Comparison of ENCODE assay signal across 13 cellular contexts in genomic region chr14:70888681-70889175, GRCh38. TPM values are rescaled to one million over a fixed set of nuclear protein-coding genes. Genes with fewer than 3 reads are reported as not detected.
DNase-seq lines count a peak whose midpoint lies in the region; ATAC-seq and TF ChIP-seq lines count a peak whose summit lies in the region.
"Had no signal": no experiment of that assay in that cellular context is flagged by ENCODE, and none has a peak within 500 bp of the region (broad histone marks: within the 10 kb centered on the region; RNA-seq: fewer than 3 reads in every experiment).

No MANE protein-coding gene starts in this region.

- peak overlapping the region; percentile 22; the same call in 1 of the 2 replicates for H3K18ac ChIP-seq in IMR-90 (ENCODE audit: low read depth, low read length)

- H3K4ac ChIP-seq in IMR-90 (ENCODE audit: low read depth, low read length) = no peak overlapping the region; the same call in 1 of the 2 replicates

- H3K9me3 ChIP-seq in CD4-positive, alpha-beta memory T cell (ENCODE audit: control insufficient read depth in 1 of 2, low read length in 2 of 2) = no peaks in the 10 kb centered on the region
- no peaks in the 10 kb centered on the region for H3K9me3 ChIP-seq in IMR-90 (ENCODE audit: control insufficient read depth, insufficient read depth, low read length)
- no peaks in the 10 kb centered on the region for H3K9me3 ChIP-seq in naive thymus-derived CD4-positive, alpha-beta T cell (ENCODE audit: control insufficient read depth in 2 of 3, low read length in 3 of 3)
- H3K9me3 ChIP-seq in suprapubic skin = no peaks in the 10 kb centered on the region
- H3K9me3 ChIP-seq: vagina had no signal

- no peak overlapping the region for H4K5ac ChIP-seq in IMR-90 (ENCODE audit: low read depth, low read length)

- H4K20me1 ChIP-seq in IMR-90 (ENCODE audit: insufficient read depth, low read length) = no peaks in the 10 kb centered on the region

- H3K4me1 Mint-ChIP-seq in CD4-positive, alpha-beta memory T cell = peaks cover 65 to 99% (median 85%) of the 10 kb centered on the region in 4 donors
- peaks cover 61 to 97% (median 76%) of the 10 kb centered on the region in 7 donors for H3K4me1 Mint-ChIP-seq in naive thymus-derived CD4-positive, alpha-beta T cell

- H3K79me1 ChIP-seq in IMR-90 (ENCODE audit: low read depth in 1 of 2, low read length in 2 of 2) = no peaks in the 10 kb centered on the region

- H3K27me3 Mint-ChIP-seq in CD4-positive, alpha-beta memory T cell = no peaks in the 10 kb centered on the region
- H3K27me3 Mint-ChIP-seq in naive thymus-derived CD4-positive, alpha-beta T cell = no peaks in the 10 kb centered on the region

- no peak overlapping the region for H3K4me3 ChIP-seq in CD4-positive, alpha-beta memory T cell (ENCODE audit: low read length in 2 of 2)
- no peak overlapping the region for H3K4me3 ChIP-seq in IMR-90 (ENCODE audit: insufficient read depth, low read depth, low read length)
- no peak overlapping the region for H3K4me3 ChIP-seq in astrocyte of the spinal cord (ENCODE audit: low read depth, low read length)
- no peak overlapping the region for H3K4me3 ChIP-seq in naive thymus-derived CD4-positive, alpha-beta T cell (ENCODE audit: low read length)
- H3K4me3 ChIP-seq in suprapubic skin = no peak overlapping the region
- H3K4me3 ChIP-seq: vagina had no signal

- peak overlapping the region; percentile 37 for H2BK5ac ChIP-seq in IMR-90 (ENCODE audit: low read depth, low read length, poor library complexity, severe bottlenecking)

- no peak overlapping the region for H4K8ac ChIP-seq in IMR-90 (ENCODE audit: low read depth in 2 of 2, low read length in 2 of 2)

- H3K14ac ChIP-seq in IMR-90 (replicated peaks; ENCODE audit: low read depth, low read length) = peak overlapping the region; percentile 37; the same call in 1 of the 2 replicates

- no peaks in the 10 kb centered on the region for H3K9me3 Mint-ChIP-seq in CD4-positive, alpha-beta memory T cell
- peaks cover 0 to under 1% (median 0%) of the 10 kb centered on the region in 11 donors for H3K9me3 Mint-ChIP-seq in naive thymus-derived CD4-positive, alpha-beta T cell

- peaks cover 97% of the 10 kb centered on the region for H3K4me1 ChIP-seq in CD4-positive, alpha-beta memory T cell (ENCODE audit: insufficient read depth, low read length)
- H3K4me1 ChIP-seq in IMR-90 (ENCODE audit: control insufficient read depth, insufficient read depth, low read length) (peaks cover 13% of the 10 kb centered on the region), suprapubic skin (no peaks in the 10 kb centered on the region)
- peaks cover 54 to 66% of the 10 kb centered on the region in 2 donors for H3K4me1 ChIP-seq in naive thymus-derived CD4-positive, alpha-beta T cell (ENCODE audit: control insufficient read depth in 2 of 2, insufficient read depth in 2 of 2, low read length in 2 of 2)
- H3K4me1 ChIP-seq: vagina had no signal

- POLR2A ChIA-PET in CD4-positive, alpha-beta memory T cell (lab: Charles Lee; ENCODE audit: partially characterized antibody) = interaction anchor here (1.0 to 16.3 kb wide), 7 partner anchors 16 to 115 kb away, joined by 3 to 164 read pairs (median 5); partner anchors contain the start of genes MAP3K9 and PCNX1
- POLR2A ChIA-PET in IMR-90 (lab: Charles Lee; ENCODE audit: unreplicated experiment) = no interaction called here
- POLR2A ChIA-PET in naive thymus-derived CD4-positive, alpha-beta T cell (lab: Charles Lee) = interaction anchor here (1.1 to 5.5 kb wide), 3 partner anchors 17 to 64 kb away, joined by 3 to 44 read pairs (median 4); partner anchors contain the start of gene PCNX1

- dilution Hi-C loops in IMR-90 (cut with HindIII; ENCODE audit: low sequenced_read_pairs, unreplicated experiment) = no loop called here

- H3K56ac ChIP-seq in IMR-90 (ENCODE audit: extremely low read depth, insufficient read depth, low read length) = no peak overlapping the region

- no peak overlapping the region; the same call in 2 of the 3 replicates for H2BK15ac ChIP-seq in IMR-90 (ENCODE audit: low read depth, low read length)

- H3K4me3 Mint-ChIP-seq in CD4-positive, alpha-beta memory T cell = peak overlapping the region in 3 of 8 donors; percentile 7 to 43 (median 32)
- peak overlapping the region in 1 of 10 donors; percentile 56 for H3K4me3 Mint-ChIP-seq in naive thymus-derived CD4-positive, alpha-beta T cell

- CTCF ChIA-PET in CD4-positive, alpha-beta memory T cell (lab: Charles Lee; ENCODE audit: partially characterized antibody) = interaction anchor here (0.7 to 1.8 kb wide), 7 partner anchors 8 to 84 kb away, joined by 3 to 8 read pairs (median 5); partner anchors contain the start of gene PCNX1
- CTCF ChIA-PET in IMR-90 (lab: Yijun Ruan, JAX) = interaction anchor here (0.8 to 1.2 kb wide), 2 partner anchors 19 to 205 kb away, joined by 3 to 6 read pairs; partner anchors contain the start of gene PCNX1
- CTCF ChIA-PET in naive thymus-derived CD4-positive, alpha-beta T cell (lab: Charles Lee) = interaction anchor here (0.6 to 3.6 kb wide), 5 partner anchors 15 to 182 kb away, joined by 3 to 28 read pairs (median 4); partner anchors contain the start of gene PCNX1

- in situ Hi-C loops in IMR-90 (cut with MboI; ENCODE audit: low sequenced_read_pairs) (no loop called here), astrocyte of the spinal cord (cut with HindIII; ENCODE audit: low sequenced_read_pairs) (no loop called here)

- H2BK20ac ChIP-seq in IMR-90 (ENCODE audit: low read depth, low read length) = no peak overlapping the region

- H2BK120ac ChIP-seq in IMR-90 (ENCODE audit: low read depth, low read length) = peak overlapping the region; percentile 10; the same call in 1 of the 2 replicates

- ATAC-seq in IMR-90 (ENCODE audit: low read depth) (peak; percentile 45; the same call in 1 of the 2 replicates), GM19351 (IDR thresholded peaks at IDR 0.05; ENCODE audit: unreplicated experiment) (no peak)
- peak; percentile 61 for ATAC-seq in naive thymus-derived CD4-positive, alpha-beta T cell

- no peak overlapping the region for H3K4me2 ChIP-seq in IMR-90 (ENCODE audit: low read depth, low read length)

- peak in 3 of 5 donors; percentile 39 to 53 (median 45) for DNase-seq in CD4-positive, alpha-beta memory T cell
- DNase-seq in IMR-90 (peak; percentile 70), astrocyte of the spinal cord (ENCODE audit: low read depth, low spot score) (peak; percentile 54), suprapubic skin (ENCODE audit: low spot score in 2 of 2) (no peak), NCI-H524 treated with DMSO at 0.1 percent for 48 hours (lab: John Stamatoyannopoulos, UW) (no peak), germinal center (ENCODE audit: low spot score) (no peak)
- peak in 4 of 9 donors; percentile 27 to 37 (median 35) for DNase-seq in naive thymus-derived CD4-positive, alpha-beta T cell
- DNase-seq: DMS53, NCI-H345, occipital lobe, SW 1271 had no signal

- H3K27me3 ChIP-seq in CD4-positive, alpha-beta memory T cell (ENCODE audit: insufficient read depth, low read length) = no peaks in the 10 kb centered on the region
- H3K27me3 ChIP-seq in IMR-90 (ENCODE audit: control insufficient read depth, insufficient read depth, low read length) = no peaks in the 10 kb centered on the region
- no peaks in the 10 kb centered on the region for H3K27me3 ChIP-seq in naive thymus-derived CD4-positive, alpha-beta T cell (ENCODE audit: control insufficient read depth in 2 of 2, insufficient read depth in 2 of 2, low read length in 2 of 2)
- no peaks in the 10 kb centered on the region for H3K27me3 ChIP-seq in suprapubic skin
- H3K27me3 ChIP-seq: vagina had no signal

- TF ChIP-seq CTCF in IMR-90 (conservative IDR thresholded peaks at IDR 0.05; ENCODE audit: low read depth, low read length) (no peak), astrocyte of the spinal cord (IDR thresholded peaks at IDR 0.05; ENCODE audit: low read depth, low read length) (no peak), suprapubic skin (IDR thresholded peaks at IDR 0.05) (no peak)

- H3K36me3 Mint-ChIP-seq in CD4-positive, alpha-beta memory T cell = no peaks in the 10 kb centered on the region
- peaks cover 0 to 4% (median 0%) of the 10 kb centered on the region in 5 donors for H3K36me3 Mint-ChIP-seq in naive thymus-derived CD4-positive, alpha-beta T cell

- H3K27ac Mint-ChIP-seq in CD4-positive, alpha-beta memory T cell = peak overlapping the region; percentile 19 to 91 (median 65)
- peak overlapping the region in 6 of 9 donors; percentile 14 to 64 (median 52) for H3K27ac Mint-ChIP-seq in naive thymus-derived CD4-positive, alpha-beta T cell

- intact Hi-C loops in CD4-positive, alpha-beta memory T cell (cut with micrococcal nuclease) = no loop called here
- intact Hi-C loops in IMR-90 (cut with micrococcal nuclease) = loop anchor here (5.0 kb wide), 1 partner anchor 176 kb away; no protein-coding TSS in a partner anchor
- intact Hi-C loops in naive thymus-derived CD4-positive, alpha-beta T cell (cut with micrococcal nuclease) = loop anchor here (5.0 kb wide), 1 partner anchor 66 kb away; no protein-coding TSS in a partner anchor

- H2AFZ ChIP-seq in IMR-90 (replicated peaks; ENCODE audit: low read length, poor library complexity) = no peak overlapping the region

- no peak overlapping the region for H3K23ac ChIP-seq in IMR-90 (ENCODE audit: low read depth, low read length)

- no peak overlapping the region for H4K91ac ChIP-seq in IMR-90 (ENCODE audit: insufficient read depth, low read depth, low read length)

- no peak overlapping the region for H3K9ac ChIP-seq in IMR-90 (ENCODE audit: low read depth, low read length)

- H2AK9ac ChIP-seq in IMR-90 (replicated peaks; ENCODE audit: low read depth, low read length, poor library complexity) = no peak overlapping the region

- no peaks in the 10 kb centered on the region for H3K9me1 ChIP-seq in IMR-90 (ENCODE audit: insufficient read depth, low read length)

- TF ChIP-seq RAD21 in IMR-90 (IDR thresholded peaks at IDR 0.05; ENCODE audit: low read length) = no peak

- no CpG with 5 or more reads among the region's 1 CpG for WGBS in IMR-90 (ENCODE audit: extremely low coverage in 2 of 2, insufficient read length in 1 of 2), 2 experiments
- WGBS in suprapubic skin = 31% methylated on average over 1 of the region's 1 CpG

- no TSS peak for BruUV-seq in IMR-90 (replicated peaks; lab: Mats Ljungman, UMichigan)

- H2AK5ac ChIP-seq in IMR-90 (ENCODE audit: low read depth, low read length) = peak overlapping the region; percentile 43; the same call in 1 of the 2 replicates

- no peak overlapping the region for H3K27ac ChIP-seq in CD4-positive, alpha-beta memory T cell (ENCODE audit: low read depth, low read length)
- H3K27ac ChIP-seq in IMR-90 (ENCODE audit: insufficient read depth, low read length) (no peak overlapping the region), suprapubic skin (no peak overlapping the region)
- H3K27ac ChIP-seq in naive thymus-derived CD4-positive, alpha-beta T cell (ENCODE audit: low read depth, low read length) = no peak overlapping the region
- H3K27ac ChIP-seq: vagina had no signal

- no peaks in the 10 kb centered on the region for H3K36me3 ChIP-seq in CD4-positive, alpha-beta memory T cell (ENCODE audit: insufficient read depth, low read length)
- H3K36me3 ChIP-seq in IMR-90 (ENCODE audit: control insufficient read depth, insufficient read depth, low read length) = no peaks in the 10 kb centered on the region
- H3K36me3 ChIP-seq in naive thymus-derived CD4-positive, alpha-beta T cell (ENCODE audit: control insufficient read depth in 2 of 3, insufficient read depth in 3 of 3, low read length in 3 of 3) = no peaks in the 10 kb centered on the region
- H3K36me3 ChIP-seq in suprapubic skin = no peaks in the 10 kb centered on the region
- H3K36me3 ChIP-seq: vagina had no signal

- no peak for TF ChIP-seq POLR2A in IMR-90 (IDR thresholded peaks at IDR 0.05; ENCODE audit: low read depth, low read length)
- no peak for TF ChIP-seq POLR2A in suprapubic skin (IDR thresholded peaks at IDR 0.05)

- TF ChIP-seq EP300 in suprapubic skin (IDR thresholded peaks at IDR 0.05) = no peak

RNA-seq across cellular contexts. Expression of gene PCNX1, which starts 18.5 kb away (rescaled TPM):
- 100 to 1,000 TPM; 115 to 128 TPM for total RNA-seq in CD4-positive, alpha-beta memory T cell
- 10 to 100 TPM; 10.7 to 21.8 TPM for polyA plus RNA-seq in CD4-positive, alpha-beta memory T cell
- total RNA-seq in IMR-90 (2012; rRNA removed) (43.7 and 45.3 TPM in 2 replicates), suprapubic skin (10 to 100 TPM; 22.0 to 95.4 (median 29.7) TPM)
- 15.0 and 15.1 TPM in 2 replicates for polyA plus RNA-seq in IMR-90 (2012; rRNA removed)
- 4.5 and 7.1 TPM in 2 replicates for polyA plus RNA-seq in IMR-90 (2012; cell fraction: cytosol; rRNA removed)
- polyA plus RNA-seq in IMR-90 (2012; cell fraction: nucleus; rRNA removed; ENCODE audit: low replicate concordance) = 23.2 and 40.0 TPM in 2 replicates
- 100 to 1,000 TPM in 4 of 5 experiments, 10 to 100 TPM in 1; 80.8 to 114 (median 112) TPM for total RNA-seq in naive thymus-derived CD4-positive, alpha-beta T cell
- polyA plus RNA-seq in naive thymus-derived CD4-positive, alpha-beta T cell = 10 to 100 TPM; 11.2 to 12.2 TPM

Comparison
In these comparisons a context has a peak if more than half of its experiments do, and no peak if none do; other contexts are left out.
1. DNase-seq: peak in CD4-positive, alpha-beta memory T cell (3 of 5), IMR-90 (single experiment) and astrocyte of the spinal cord (single experiment); none in suprapubic skin (0 of 2), NCI-H524 treated with DMSO at 0.1 percent for 48 hours (single experiment) and germinal center (single experiment).